8 cellular contexts compared by ENCODE assay signal in genomic region chr20:55535366-55535765, GRCh38.
"Had no signal": no experiment of that assay in that cellular context is flagged by ENCODE, and none has a peak within 500 bp of the region (broad histone marks: within the 10 kb centered on the region; RNA-seq: fewer than 3 reads in every experiment).

No MANE protein-coding gene starts in this region.

- DNase-seq: GDM1, GF-D8 had no signal

- H3K4me3 ChIP-seq: GM12878 had no signal

- ATAC-seq: GM12878 had no signal

- FAIRE-seq: G401.6, GM12878, GM12891, GM12892, GM18507, GM19239 had no signal
